8 cellular contexts compared by ENCODE assay signal in the genomic region with DNA sequence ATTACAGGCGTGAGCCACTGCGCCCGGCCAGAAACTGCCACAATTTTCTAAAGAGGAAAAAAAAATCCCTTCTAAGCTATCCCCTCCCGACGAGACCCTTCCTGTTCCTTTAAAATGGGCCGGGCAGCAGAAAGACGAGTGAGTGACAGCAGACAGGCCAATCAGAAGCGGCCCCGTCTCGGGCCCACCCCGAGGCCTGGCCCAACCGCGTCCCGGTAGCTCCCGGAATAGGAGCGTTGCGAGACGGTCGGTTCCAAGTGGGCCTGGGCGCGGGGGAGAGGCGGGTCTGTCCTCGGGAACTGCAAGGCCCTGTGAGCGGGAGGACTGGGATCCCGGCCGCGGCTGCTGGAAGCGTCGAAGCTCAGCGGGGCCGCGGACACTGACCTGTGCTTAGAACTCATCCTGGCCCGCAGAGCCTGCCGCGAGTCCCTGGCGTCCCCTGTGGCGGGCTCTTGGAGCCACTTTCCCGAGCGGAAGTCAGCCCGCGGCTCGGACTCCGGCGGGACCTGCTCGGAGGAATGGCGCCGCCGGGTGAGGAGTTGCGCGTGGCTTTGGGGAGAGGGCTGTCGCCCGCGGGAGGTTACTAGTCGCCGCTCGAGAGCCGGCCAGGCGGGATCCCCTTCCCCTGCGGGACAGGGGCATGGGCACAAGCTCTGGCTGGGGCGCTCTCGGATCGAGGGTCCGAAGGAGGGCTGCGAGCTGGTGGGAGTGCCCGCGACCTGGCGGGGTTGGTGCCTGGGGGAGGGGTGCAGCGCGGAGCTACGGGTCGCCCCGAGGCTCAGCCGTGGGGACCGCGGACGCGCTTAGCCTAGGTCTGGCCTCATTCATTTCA. TPM values are rescaled to one million over a fixed set of nuclear protein-coding genes. Genes with fewer than 3 reads are reported as not detected.
DNase-seq lines count a peak whose midpoint lies in the region; ATAC-seq and TF ChIP-seq lines count a peak whose summit lies in the region.

A gene (minus strand): TSS at position 710 of the 832 bp plus-strand sequence.
A gene (plus strand): TSS at position 492 of the 832 bp plus-strand sequence. CDS start 27 bp downstream, at position 519.

- TF ChIP-seq POLR2A in spleen (IDR thresholded peaks at IDR 0.05) = peak in 1 of 3 donors; percentile 77

- H3K9me3 ChIP-seq in spleen = no peaks in the 10 kb centered on the region

- TF ChIP-seq CTCF in AG09319 (IDR thresholded peaks at IDR 0.05; ENCODE audit: low read depth, low read length) (no peak), spleen (IDR thresholded peaks at IDR 0.05 in 8 of 11, conservative IDR thresholded peaks at IDR 0.05 in 3 of 11) (peak in 2 of 11 experiments; percentile 4 to 24)

- peak within 1 kb of the TSS; percentile 86 to 98 (median 94) for H3K4me3 ChIP-seq in spleen

- intact Hi-C loops in spleen (cut with DNase I; ENCODE audit: low total_unique reads) = loop anchor here (10.0 kb wide), 1 partner anchor 84 kb away; a partner anchor contains a TSS

- H3K4me1 ChIP-seq in spleen = peaks cover 28 to 60% (median 48%) of the 10 kb centered on the region in 6 donors

- peak; percentile 95 for DNase-seq in AG09319 (ENCODE audit: extremely low read depth, low read depth)
- DNase-seq in NCI-H345 (lab: John Stamatoyannopoulos, UW) = peak; percentile 99
- peak; percentile 84 to 90 (median 88) for DNase-seq in activated CD4-positive, CD25-positive, alpha-beta regulatory T cell (lab: John Stamatoyannopoulos, UW)
- DNase-seq in central memory CD4-positive, alpha-beta T cell = peak; percentile 93
- DNase-seq in inferior parietal cortex (ENCODE audit: extremely low spot score) = peak; percentile 97
- DNase-seq in spleen = peak; percentile 99

- ATAC-seq in GM19025 (IDR thresholded peaks at IDR 0.05; ENCODE audit: low read depth, unreplicated experiment) = peak; percentile 91
- peak; percentile 90 for ATAC-seq in HG03280 (IDR thresholded peaks at IDR 0.05; ENCODE audit: unreplicated experiment)

- no peaks in the 10 kb centered on the region for H3K27me3 ChIP-seq in spleen (replicated peaks in 1 of 7)

- peaks cover 0 to 23% (median 1%) of the 10 kb centered on the region in 6 donors for H3K36me3 ChIP-seq in spleen

- peak within 1 kb of the TSS; percentile 94 to 99 (median 98) for H3K27ac ChIP-seq in spleen

- 0 to 1% (median 0%) methylated on average over 49 to 77 of the region's 77 CpGs for WGBS in spleen, 5 donors

RNA-seq across cellular contexts. Expression of the first gene that starts in this region (rescaled TPM):
- total RNA-seq in spleen = 1 to 10 TPM in 6 of 7 donors, under 1 TPM in 1; 0.97 to 4.0 (median 3.3) TPM
- polyA plus RNA-seq in spleen = 1 to 10 TPM; 1.0 to 3.4 (median 2.3) TPM

RNA-seq across cellular contexts. Expression of the second gene that starts in this region (rescaled TPM):
- total RNA-seq in spleen = 100 to 1,000 TPM; 118 to 161 (median 131) TPM
- 10 to 100 TPM; 45.7 to 56.1 (median 53.4) TPM for polyA plus RNA-seq in spleen

Comparison
In these comparisons a context has a peak if more than half of its experiments do, and no peak if none do; other contexts are left out.
1. Peak in every context shown above with its lines: DNase-seq, ATAC-seq, H3K4me3 ChIP-seq and H3K27ac ChIP-seq.